Comparison of ENCODE assay signal across 13 cellular contexts in the genomic region with DNA sequence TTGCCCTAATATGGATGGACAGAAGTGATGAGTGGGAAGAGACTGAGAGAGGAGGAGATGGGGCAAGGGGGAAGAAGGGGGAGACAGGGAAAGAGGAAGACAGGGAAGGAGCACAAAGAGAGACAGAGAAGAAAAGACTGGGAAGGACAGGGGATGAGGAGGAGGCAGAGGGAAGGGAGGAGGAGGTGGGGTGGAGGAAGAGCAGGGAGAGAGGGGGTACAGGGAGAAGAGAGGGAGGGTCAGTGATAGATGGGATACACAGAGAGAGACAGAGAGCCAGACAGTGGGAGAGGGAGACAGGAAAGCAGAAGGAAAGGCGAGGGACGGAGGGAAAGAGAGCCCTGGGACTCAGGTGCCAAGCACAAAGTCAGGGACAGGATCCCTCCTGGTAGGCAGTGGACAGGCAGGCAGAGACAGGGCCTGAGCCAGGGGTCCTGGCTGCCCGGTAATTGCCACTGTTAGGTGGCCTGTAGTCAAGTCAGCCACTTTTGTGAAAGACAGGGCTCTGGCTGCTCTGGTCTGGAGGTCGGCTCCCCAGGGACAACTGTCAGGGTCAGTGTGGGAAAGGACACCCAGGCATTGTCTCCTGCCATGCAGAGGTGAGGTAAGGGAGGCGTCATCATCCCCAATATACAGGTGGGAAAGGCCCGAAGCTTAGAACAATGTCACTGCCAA. TPM values are rescaled to one million over a fixed set of nuclear protein-coding genes. Genes with fewer than 3 reads are reported as not detected.
DNase-seq lines count a peak whose midpoint lies in the region; ATAC-seq, FAIRE-seq and TF ChIP-seq lines count a peak whose summit lies in the region.
"Had no signal": no experiment of that assay in that cellular context is flagged by ENCODE, and none has a peak within 500 bp of the region (broad histone marks: within the 10 kb centered on the region; RNA-seq: fewer than 3 reads in every experiment).

No MANE protein-coding gene starts in this region.

- no peaks in the 10 kb centered on the region for H3K36me3 ChIP-seq in left ventricle myocardium inferior
- H3K36me3 ChIP-seq in GM12878 (ENCODE audit: control insufficient read depth in 2 of 2, insufficient read depth in 2 of 2, low read length in 1 of 2): peaks cover 0 to 3% of the 10 kb centered on the region in 2 experiments; a peak in 2 of 4 replicates
- peaks cover 0 to 62% (median 0%) of the 10 kb centered on the region in 3 experiments for H3K36me3 ChIP-seq in naive thymus-derived CD4-positive, alpha-beta T cell (ENCODE audit: control insufficient read depth in 2 of 3, insufficient read depth in 3 of 3, low read length in 3 of 3)
- H3K36me3 ChIP-seq in aorta (ENCODE audit: control insufficient read depth in 1 of 2, insufficient read depth in 2 of 2, low read length in 1 of 2): no peaks in the 10 kb centered on the region
- H3K36me3 ChIP-seq in colonic mucosa: peaks cover 9% of the 10 kb centered on the region

- RAD21 ChIA-PET in GM12878 (lab: Charles Lee; ENCODE audit: unreplicated experiment): no interaction called here

- ATAC-seq in left cardiac atrium: no peak
- no peak for ATAC-seq in GM12878
- no peak for ATAC-seq in naive thymus-derived CD4-positive, alpha-beta T cell
- ATAC-seq in aorta (ENCODE audit: low FRiP score): no peak
- ATAC-seq in GM18868 (IDR thresholded peaks at IDR 0.05; ENCODE audit: unreplicated experiment): no peak

- H3K9ac ChIP-seq in GM12878 (ENCODE audit: control insufficient read depth, insufficient read depth, low read length) (no peak overlapping the region), colonic mucosa (ENCODE audit: low read depth in 2 of 2, low read length in 2 of 2) (no peak overlapping the region)

- no peak for TF ChIP-seq CTCF in left ventricle myocardium inferior (IDR thresholded peaks at IDR 0.05; ENCODE audit: borderline replicate concordance)
- TF ChIP-seq CTCF in GM12878 (IDR thresholded peaks at IDR 0.05 in 2 of 3, conservative IDR thresholded peaks at IDR 0.05 in 1 of 3; ENCODE audit: control insufficient read depth in 2 of 3, extremely low read depth in 1 of 3, insufficient read depth in 1 of 3, low read depth in 3 of 3, low read length in 3 of 3): no peak
- TF ChIP-seq CTCF in colonic mucosa (IDR thresholded peaks at IDR 0.05): no peak

- H3K4me3 ChIP-seq in left ventricle myocardium inferior (no peak overlapping the region), GM12878 (no peak overlapping the region), aorta (ENCODE audit: low read length in 2 of 2) (no peak overlapping the region), colonic mucosa (no peak overlapping the region)
- H3K4me3 ChIP-seq in naive thymus-derived CD4-positive, alpha-beta T cell (ENCODE audit: low read length): no peak overlapping the region
- H3K4me3 ChIP-seq: hepatocyte had no signal

- no peaks in the 10 kb centered on the region for H3K79me2 ChIP-seq in GM12878 (ENCODE audit: control insufficient read depth, insufficient read depth, low read length)
- H3K79me2 ChIP-seq: hepatocyte had no signal

- TF ChIP-seq RAD21 in GM12878 (IDR thresholded peaks at IDR 0.05; ENCODE audit: insufficient read depth, low read depth, low read length): no peak

- intact Hi-C loops in left cardiac atrium (cut with DNase I) (loop anchor here in 1 of 2 donors (10.0 kb wide), 1 partner anchor 146 kb away; no protein-coding TSS in a partner anchor), left ventricle myocardium inferior (cut with micrococcal nuclease) (no loop called here), GM12878 (cut with micrococcal nuclease; ENCODE audit: unreplicated experiment) (no loop called here), aorta (cut with DNase I) (no loop called here), colonic mucosa (cut with DNase I) (no loop called here)
- intact Hi-C loops in naive thymus-derived CD4-positive, alpha-beta T cell (cut with micrococcal nuclease): no loop called here

- no peaks in the 10 kb centered on the region for H3K9me3 Mint-ChIP-seq in naive thymus-derived CD4-positive, alpha-beta T cell
- H3K9me3 Mint-ChIP-seq: activated B cell treated with CpG ODN at 0.5 μM for 24 hours had no signal

- DNase-seq in left cardiac atrium (peak; percentile 22), left ventricle myocardium inferior (no peak), GM12878 (ENCODE audit: low read depth, low spot score) (no peak), aorta (peak; percentile 37 to 49), colonic mucosa (no peak), SIG-M5 (lab: John Stamatoyannopoulos, UW) (no peak)
- no peak for DNase-seq in naive thymus-derived CD4-positive, alpha-beta T cell
- DNase-seq: NCI-H1694 treated with DMSO at 0.1 percent for 48 hours; stimulated activated CD4-positive, alpha-beta T cell treated with anti-CD3 and anti-CD28 coated beads, Interleukin-2, amount 100 ng/mL, for 24 hours had no signal

- H4K20me1 ChIP-seq in GM12878 (ENCODE audit: control insufficient read depth, insufficient read depth): no peaks in the 10 kb centered on the region

- H3K36me3 Mint-ChIP-seq in naive thymus-derived CD4-positive, alpha-beta T cell: peaks cover 7 to 38% (median 11%) of the 10 kb centered on the region in 5 donors

- H3K27me3 ChIP-seq in left ventricle myocardium inferior (ENCODE audit: low read depth) (no peaks in the 10 kb centered on the region), GM12878 (replicated peaks in 1 of 2; ENCODE audit: control insufficient read depth in 2 of 2, insufficient read depth in 2 of 2, low read length in 1 of 2) (no peaks in the 10 kb centered on the region), aorta (ENCODE audit: control insufficient read depth in 1 of 2, insufficient read depth in 2 of 2, low read length in 1 of 2) (no peaks in the 10 kb centered on the region), colonic mucosa (no peaks in the 10 kb centered on the region)
- H3K27me3 ChIP-seq in naive thymus-derived CD4-positive, alpha-beta T cell (ENCODE audit: control insufficient read depth in 2 of 2, insufficient read depth in 2 of 2, low read length in 2 of 2): no peaks in the 10 kb centered on the region
- H3K27me3 ChIP-seq: hepatocyte had no signal

- H3K9me3 ChIP-seq in left ventricle myocardium inferior (replicated peaks): no peaks in the 10 kb centered on the region
- H3K9me3 ChIP-seq in GM12878 (replicated peaks; ENCODE audit: control insufficient read depth, insufficient read depth, low read length): no peaks in the 10 kb centered on the region
- no peaks in the 10 kb centered on the region for H3K9me3 ChIP-seq in naive thymus-derived CD4-positive, alpha-beta T cell (ENCODE audit: control insufficient read depth in 2 of 3, low read length in 3 of 3)
- no peaks in the 10 kb centered on the region for H3K9me3 ChIP-seq in aorta (ENCODE audit: control insufficient read depth, low read length)
- H3K9me3 ChIP-seq in colonic mucosa: no peaks in the 10 kb centered on the region

- no peak for TF ChIP-seq POLR2A in GM12878 (IDR thresholded peaks at IDR 0.05; ENCODE audit: low read depth, low read length)

- no peak for FAIRE-seq in GM12878 (lab: Jason Lieb, UNC)

- H3K27ac Mint-ChIP-seq in naive thymus-derived CD4-positive, alpha-beta T cell: peak overlapping the region in 7 of 9 donors; percentile 26 to 96 (median 71)
- H3K27ac Mint-ChIP-seq: activated B cell treated with CpG ODN at 0.5 μM for 24 hours had no signal

- no peak overlapping the region for H2AFZ ChIP-seq in GM12878 (ENCODE audit: control insufficient read depth, low read depth, low read length)
- H2AFZ ChIP-seq: hepatocyte had no signal

- H3K4me1 ChIP-seq in left ventricle myocardium inferior (peaks cover 38% of the 10 kb centered on the region), GM12878 (ENCODE audit: control insufficient read depth, insufficient read depth, low read length) (peaks cover 13% of the 10 kb centered on the region), aorta (ENCODE audit: control insufficient read depth in 1 of 2, insufficient read depth in 2 of 2, low read length in 2 of 2) (no peaks in the 10 kb centered on the region), colonic mucosa (peaks cover 29% of the 10 kb centered on the region)
- H3K4me1 ChIP-seq in naive thymus-derived CD4-positive, alpha-beta T cell (ENCODE audit: control insufficient read depth in 2 of 2, insufficient read depth in 2 of 2, low read length in 2 of 2): peaks cover 28 to 31% of the 10 kb centered on the region in 2 donors

- 81% methylated on average over 6 of the region's 6 CpGs for WGBS in GM12878 (ENCODE audit: insufficient coverage, insufficient replicate concordance, low lambda C conversion rate, missing lambda C conversion rate)
- 94 to 95% methylated on average over 6 of the region's 6 CpGs for WGBS in aorta, 2 donors

- peak overlapping the region in 2 of 10 donors; percentile 32 to 61 for H3K4me3 Mint-ChIP-seq in naive thymus-derived CD4-positive, alpha-beta T cell
- H3K4me3 Mint-ChIP-seq: activated B cell treated with CpG ODN at 0.5 μM for 24 hours had no signal

- TF ChIP-seq EP300 in GM12878 (IDR thresholded peaks at IDR 0.05; ENCODE audit: borderline replicate concordance in 1 of 2, control insufficient read depth in 1 of 2, low read depth in 2 of 2, low read length in 2 of 2): no peak

- no peaks in the 10 kb centered on the region for H3K27me3 Mint-ChIP-seq in naive thymus-derived CD4-positive, alpha-beta T cell
- H3K27me3 Mint-ChIP-seq: activated B cell treated with CpG ODN at 0.5 μM for 24 hours had no signal

- H3K4me1 Mint-ChIP-seq in naive thymus-derived CD4-positive, alpha-beta T cell: peaks cover 39 to 64% (median 54%) of the 10 kb centered on the region in 7 donors

- in situ Hi-C loops in GM12878 (cut with MboI): no loop called here

- H3K27ac ChIP-seq in left ventricle myocardium inferior (replicated peaks): no peak overlapping the region
- no peak overlapping the region for H3K27ac ChIP-seq in GM12878 (ENCODE audit: control insufficient read depth, insufficient read depth)
- no peak overlapping the region for H3K27ac ChIP-seq in naive thymus-derived CD4-positive, alpha-beta T cell (ENCODE audit: low read depth, low read length)
- H3K27ac ChIP-seq in aorta (ENCODE audit: low read depth in 1 of 2, low read length in 2 of 2): no peak overlapping the region
- H3K27ac ChIP-seq in colonic mucosa: no peak overlapping the region
- H3K27ac ChIP-seq: hepatocyte had no signal

- H3K4me2 ChIP-seq in GM12878 (ENCODE audit: control insufficient read depth, insufficient read depth): no peak overlapping the region
- H3K4me2 ChIP-seq: hepatocyte had no signal

- POLR2A ChIA-PET in GM12878 (lab: Charles Lee): interaction anchor here (1.2 kb wide), 1 partner anchor 22 kb away, joined by 3 read pairs; no protein-coding TSS in a partner anchor
- POLR2A ChIA-PET in naive thymus-derived CD4-positive, alpha-beta T cell (lab: Charles Lee): no interaction called here

- CTCF ChIA-PET in GM12878 (lab: Yijun Ruan, JAX): no interaction called here
- CTCF ChIA-PET in naive thymus-derived CD4-positive, alpha-beta T cell (lab: Charles Lee): interaction anchor here (1.9 kb wide), 2 partner anchors 25 to 26 kb away, joined by 5 to 7 read pairs; no protein-coding TSS in a partner anchor

- SMC1A ChIA-PET in GM12878 (lab: Charles Lee; ENCODE audit: uncharacterized antibody, unreplicated experiment): interaction anchor here (0.7 kb wide), 1 partner anchor 26 kb away, joined by 3 read pairs; no protein-coding TSS in a partner anchor

- TSS peak; percentile 51 for BruUV-seq in GM12878 (replicated peaks; lab: Mats Ljungman, UMichigan)

RNA-seq across cellular contexts. Expression of gene VILL, which starts 9.8 kb away (rescaled TPM):
- total RNA-seq in left cardiac atrium: 1 to 10 TPM; 6.1 to 6.2 TPM
- 3.6 TPM for total RNA-seq in left ventricle myocardium inferior
- 18.9 TPM in 2 replicates for total RNA-seq in GM12878 (2013; cell fraction: nucleolus; rRNA removed)
- total RNA-seq in GM12878 (2014; rRNA removed): 3.4 and 3.9 TPM in 2 replicates
- 1.3 and 1.9 TPM in 2 replicates for total RNA-seq in GM12878 (2014; rRNA removed; fragmentation: Illumina TruSeq; extraction: Trizol)
- total RNA-seq in GM12878 (2021): 3.7 and 4.1 TPM in 2 replicates
- 3.8 TPM for polyA plus RNA-seq in GM12878 (2011; ENCODE audit: low read depth)
- 3.1 and 5.4 TPM in 2 replicates for polyA plus RNA-seq in GM12878 (2011; rRNA removed)
- 7.7 and 8.5 TPM in 2 replicates for polyA plus RNA-seq in GM12878 (2011; cell fraction: cytosol; rRNA removed)
- polyA plus RNA-seq in GM12878 (2011; cell fraction: nucleus; rRNA removed): 44.3 and 44.4 TPM in 2 replicates
- 5.6 and 5.9 TPM in 2 replicates for polyA plus RNA-seq in GM12878 (2012)
- 0.41 and 1.4 TPM in 2 replicates for polyA plus RNA-seq in GM12878 (2014; fragmentation: Illumina TruSeq; extraction: Trizol)
- polyA plus RNA-seq in GM12878 (2014; fragmentation: Nextera tagmentation; extraction: Ambion mirVana): under 1 TPM in 1 of 2 experiments, not detected in 1; 0.15 TPM
- polyA plus RNA-seq in GM12878 (2014; rRNA removed): 4.2 and 4.3 TPM in 2 replicates
- polyA plus RNA-seq in GM12878 (2016; fragmentation: Nextera tagmentation; extraction: Ambion mirVana): 1 to 10 TPM; 2.1 TPM
- polyA minus RNA-seq in GM12878 (2011; rRNA and poly(A)+ RNA removed): 7.5 and 18.4 TPM in 2 replicates
- polyA minus RNA-seq in GM12878 (2011; cell fraction: cytosol; rRNA and poly(A)+ RNA removed): 2.8 and 3.2 TPM in 2 replicates
- polyA minus RNA-seq in GM12878 (2011; cell fraction: nucleus; rRNA and poly(A)+ RNA removed): 14.3 and 19.2 TPM in 2 replicates
- total RNA-seq in naive thymus-derived CD4-positive, alpha-beta T cell: 10 to 100 TPM; 22.4 to 43.3 (median 29.5) TPM
- 10 to 100 TPM; 15.7 to 28.9 TPM for polyA plus RNA-seq in naive thymus-derived CD4-positive, alpha-beta T cell
- total RNA-seq in aorta: 10 to 100 TPM in 1 of 2 donors, 1 to 10 TPM in 1; 3.9 to 10.9 TPM
- 10 to 100 TPM; 15.4 to 37.1 TPM for polyA plus RNA-seq in aorta
- 100 to 1,000 TPM; 155 to 166 TPM for total RNA-seq in colonic mucosa

RNA-seq across cellular contexts. Expression of gene PLCD1, which starts 29.1 kb away (rescaled TPM):
- 10 to 100 TPM; 10.8 to 12.3 TPM for total RNA-seq in left cardiac atrium
- total RNA-seq in left ventricle myocardium inferior: 10.3 TPM
- total RNA-seq in GM12878 (2013; cell fraction: nucleolus; rRNA removed): 3.8 and 5.4 TPM in 2 replicates
- 0.73 and 1.2 TPM in 2 replicates for total RNA-seq in GM12878 (2014; rRNA removed)
- total RNA-seq in GM12878 (2014; rRNA removed; fragmentation: Illumina TruSeq; extraction: Trizol): 0.55 and 0.89 TPM in 2 replicates
- total RNA-seq in GM12878 (2021): 1.6 and 2.4 TPM in 2 replicates
- polyA plus RNA-seq in GM12878 (2011; ENCODE audit: low read depth): 5.4 TPM
- polyA plus RNA-seq in GM12878 (2011; rRNA removed): 1.8 and 3.5 TPM in 2 replicates
- 3.6 and 4.2 TPM in 2 replicates for polyA plus RNA-seq in GM12878 (2011; cell fraction: cytosol; rRNA removed)
- 12.2 and 13.7 TPM in 2 replicates for polyA plus RNA-seq in GM12878 (2011; cell fraction: nucleus; rRNA removed)
- 3.9 and 5.8 TPM in 2 replicates for polyA plus RNA-seq in GM12878 (2012)
- polyA plus RNA-seq in GM12878 (2014; fragmentation: Illumina TruSeq; extraction: Trizol): 0.32 and 1.0 TPM in 2 replicates
- under 1 TPM in 1 of 2 experiments, not detected in 1; 0.20 TPM for polyA plus RNA-seq in GM12878 (2014; fragmentation: Nextera tagmentation; extraction: Ambion mirVana)
- polyA plus RNA-seq in GM12878 (2014; rRNA removed): 1.5 and 3.9 TPM in 2 replicates
- polyA plus RNA-seq in GM12878 (2016; fragmentation: Nextera tagmentation; extraction: Ambion mirVana): 1 to 10 TPM; 1.2 to 2.0 TPM
- 4.3 and 4.8 TPM in 2 replicates for polyA minus RNA-seq in GM12878 (2011; rRNA and poly(A)+ RNA removed)
- 3.6 and 4.5 TPM in 2 replicates for polyA minus RNA-seq in GM12878 (2011; cell fraction: cytosol; rRNA and poly(A)+ RNA removed)
- polyA minus RNA-seq in GM12878 (2011; cell fraction: nucleus; rRNA and poly(A)+ RNA removed): 3.1 and 6.9 TPM in 2 replicates
- total RNA-seq in naive thymus-derived CD4-positive, alpha-beta T cell: 10 to 100 TPM; 18.4 to 44.0 (median 41.3) TPM
- 10 to 100 TPM; 13.1 to 26.3 TPM for polyA plus RNA-seq in naive thymus-derived CD4-positive, alpha-beta T cell
- 10 to 100 TPM; 37.1 to 53.8 TPM for total RNA-seq in aorta
- polyA plus RNA-seq in aorta: 10 to 100 TPM; 30.8 to 59.7 TPM
- total RNA-seq in colonic mucosa: 10 to 100 TPM; 46.8 to 70.0 TPM

RNA-seq across cellular contexts. Expression of gene DLEC1, which starts 38.6 kb away (rescaled TPM):
- total RNA-seq in left cardiac atrium: under 1 TPM; 0.29 to 0.82 TPM
- total RNA-seq in left ventricle myocardium inferior: 0.08 TPM
- total RNA-seq in GM12878 (2013; cell fraction: nucleolus; rRNA removed): 1.2 and 4.2 TPM in 2 replicates
- not detected in 2 replicates for total RNA-seq in GM12878 (2014; rRNA removed)
- 0.04 TPM in 1 of 2 replicates, not detected in the other for total RNA-seq in GM12878 (2014; rRNA removed; fragmentation: Illumina TruSeq; extraction: Trizol)
- 0.08 TPM in 2 replicates for total RNA-seq in GM12878 (2021)
- 0.05 TPM for polyA plus RNA-seq in GM12878 (2011; ENCODE audit: low read depth)
- 0.03 and 0.05 TPM in 2 replicates for polyA plus RNA-seq in GM12878 (2011; rRNA removed)
- polyA plus RNA-seq in GM12878 (2011; cell fraction: cytosol; rRNA removed): 0.02 and 0.03 TPM in 2 replicates
- polyA plus RNA-seq in GM12878 (2011; cell fraction: nucleus; rRNA removed): 0.35 and 0.81 TPM in 2 replicates
- 0.07 and 0.50 TPM in 2 replicates for polyA plus RNA-seq in GM12878 (2012)
- polyA plus RNA-seq in GM12878 (2014; fragmentation: Illumina TruSeq; extraction: Trizol): not detected in 2 replicates
- polyA plus RNA-seq in GM12878 (2014; fragmentation: Nextera tagmentation; extraction: Ambion mirVana): under 1 TPM; 0.07 to 0.14 TPM
- 0.03 and 0.04 TPM in 2 replicates for polyA plus RNA-seq in GM12878 (2014; rRNA removed)
- polyA plus RNA-seq in GM12878 (2016; fragmentation: Nextera tagmentation; extraction: Ambion mirVana): under 1 TPM in 1 of 2 experiments, not detected in 1; 0.29 TPM
- 0.07 and 0.21 TPM in 2 replicates for polyA minus RNA-seq in GM12878 (2011; rRNA and poly(A)+ RNA removed)
- not detected in 2 replicates for polyA minus RNA-seq in GM12878 (2011; cell fraction: cytosol; rRNA and poly(A)+ RNA removed)
- polyA minus RNA-seq in GM12878 (2011; cell fraction: nucleus; rRNA and poly(A)+ RNA removed): 0.10 and 3.7 TPM in 2 replicates
- 1 to 10 TPM; 1.5 to 9.4 (median 7.5) TPM for total RNA-seq in naive thymus-derived CD4-positive, alpha-beta T cell
- under 1 TPM; 0.41 to 0.73 TPM for polyA plus RNA-seq in naive thymus-derived CD4-positive, alpha-beta T cell
- total RNA-seq in aorta: under 1 TPM; 0.26 to 0.69 TPM
- under 1 TPM; 0.25 to 0.59 TPM for polyA plus RNA-seq in aorta
- under 1 TPM; 0.52 to 0.56 TPM for total RNA-seq in colonic mucosa
- total RNA-seq: LHCN-M2 had no signal

Comparison
In these comparisons a context has a peak if more than half of its experiments do, and no peak if none do; other contexts are left out.
1. DNase-seq: peak in left cardiac atrium (single experiment) and aorta (2 of 2); none in left ventricle myocardium inferior (single experiment), GM12878 (single experiment), naive thymus-derived CD4-positive, alpha-beta T cell (0 of 9), colonic mucosa (single experiment) and SIG-M5 (single experiment).